9 cellular contexts compared by ENCODE assay signal in genomic region chr7:27994639-27995038, GRCh38.
A peak's percentile ranks its signal among the peaks of the same experiment; 100 is the strongest.
DNase-seq lines count a peak whose midpoint lies in the region; ATAC-seq and TF ChIP-seq lines count a peak whose summit lies in the region.
"Had no signal": no experiment of that assay in that cellular context is flagged by ENCODE, and none has a peak within 500 bp of the region (broad histone marks: within the 10 kb centered on the region; RNA-seq: fewer than 3 reads in every experiment).

No MANE protein-coding gene starts in this region.

- H3K27me3 ChIP-seq in rectal smooth muscle tissue (ENCODE audit: control insufficient read depth, insufficient read depth, low read length), result no peaks in the 10 kb centered on the region

- in situ Hi-C loops in astrocyte of the spinal cord (cut with HindIII; ENCODE audit: low sequenced_read_pairs), result no loop called here

- H3K9ac ChIP-seq in rectal smooth muscle tissue (ENCODE audit: low read length), result no peak overlapping the region

- no peaks in the 10 kb centered on the region for H3K36me3 ChIP-seq in rectal smooth muscle tissue (ENCODE audit: control insufficient read depth, insufficient read depth, low read length)

- ATAC-seq in GM21786 (IDR thresholded peaks at IDR 0.05; ENCODE audit: unreplicated experiment), result no peak

- no peak for TF ChIP-seq CTCF in astrocyte of the spinal cord (IDR thresholded peaks at IDR 0.05; ENCODE audit: low read depth, low read length)

- peaks cover 19% of the 10 kb centered on the region for H3K4me1 ChIP-seq in rectal smooth muscle tissue (ENCODE audit: control insufficient read depth, insufficient read depth, low read length)

- H3K27ac ChIP-seq in rectal smooth muscle tissue (ENCODE audit: low read depth, low read length), result peak overlapping the region; percentile 4

- DNase-seq in DMS79 treated with DMSO at 0.1 percent for 48 hours (lab: John Stamatoyannopoulos, UW), result peak; percentile 35
- DNase-seq in DMS79 (lab: John Stamatoyannopoulos, UW), result no peak
- DNase-seq in NCI-H1417 treated with DMSO at 0.1 percent for 48 hours (lab: John Stamatoyannopoulos, UW), result peak; percentile 77
- peak; percentile 47 for DNase-seq in astrocyte of the spinal cord (ENCODE audit: low read depth, low spot score)
- no peak for DNase-seq in activated T-cell treated with anti-CD3 and anti-CD28 coated beads, Interleukin-2, amount 50 U/mL, for 48 hours
- DNase-seq in effector CD4-positive, alpha-beta T cell, result no peak
- DNase-seq: OCI-M1 had no signal

- H3K4me3 ChIP-seq in astrocyte of the spinal cord (ENCODE audit: low read depth, low read length) (no peak overlapping the region), rectal smooth muscle tissue (ENCODE audit: low read length) (no peak overlapping the region)

Comparison
In these comparisons a context has a peak if more than half of its experiments do, and no peak if none do; other contexts are left out.
1. DNase-seq: peak in DMS79 treated with DMSO at 0.1 percent for 48 hours (single experiment), NCI-H1417 treated with DMSO at 0.1 percent for 48 hours (single experiment) and astrocyte of the spinal cord (single experiment); none in DMS79 (single experiment), activated T-cell treated with anti-CD3 and anti-CD28 coated beads, Interleukin-2, amount 50 U/mL, for 48 hours (0 of 2) and effector CD4-positive, alpha-beta T cell (single experiment).